Comparison of ENCODE assay signal across 8 cellular contexts in genomic region chr1:151146072-151146415, GRCh38. TPM values are rescaled to one million over a fixed set of nuclear protein-coding genes. Genes with fewer than 3 reads are reported as not detected.
DNase-seq lines count a peak whose midpoint lies in the region; ATAC-seq and TF ChIP-seq lines count a peak whose summit lies in the region.
"Had no signal": no experiment of that assay in that cellular context is flagged by ENCODE, and none has a peak within 500 bp of the region (broad histone marks: within the 10 kb centered on the region; RNA-seq: fewer than 3 reads in every experiment).

No MANE protein-coding gene starts in this region.

- H3K4me1 ChIP-seq in SJSA1 (replicated peaks) (peaks cover 16% of the 10 kb centered on the region), trophoblast cell (ENCODE audit: control insufficient read depth in 1 of 2, insufficient read depth in 2 of 2, low read length in 2 of 2) (peaks cover 8 to 15% of the 10 kb centered on the region in 2 experiments)

- H3K4me2 ChIP-seq in trophoblast cell (ENCODE audit: low read length) = peak overlapping the region; percentile 92

- no peaks in the 10 kb centered on the region for H3K9me3 ChIP-seq in SJSA1 (replicated peaks)
- no peaks in the 10 kb centered on the region for H3K9me3 ChIP-seq in trophoblast cell (ENCODE audit: insufficient read depth, low read depth, low read length)

- H2BK5ac ChIP-seq in trophoblast cell (ENCODE audit: low read depth, low read length, poor library complexity) = no peak overlapping the region

- H3K27me3 ChIP-seq in SJSA1 (replicated peaks) = no peaks in the 10 kb centered on the region
- peaks cover 16% of the 10 kb centered on the region for H3K27me3 ChIP-seq in trophoblast cell (ENCODE audit: insufficient read depth, low read length)

- H3K9ac ChIP-seq in trophoblast cell (ENCODE audit: low read length) = peak overlapping the region; percentile 52

- peaks cover 2% of the 10 kb centered on the region for H3K79me1 ChIP-seq in trophoblast cell (ENCODE audit: low read length)

- no peaks in the 10 kb centered on the region for H3K36me3 ChIP-seq in SJSA1
- no peaks in the 10 kb centered on the region for H3K36me3 ChIP-seq in trophoblast cell (ENCODE audit: control insufficient read depth in 1 of 2, insufficient read depth in 2 of 2, low read length in 2 of 2)

- no peak overlapping the region for H3K4ac ChIP-seq in trophoblast cell (ENCODE audit: low read depth, low read length)

- H3K4me3 ChIP-seq in SJSA1 (peak overlapping the region; percentile 45), fibroblast of mammary gland (ENCODE audit: control insufficient read depth, low read depth, low read length) (peak overlapping the region; percentile 66), trophoblast cell (ENCODE audit: low read depth, low read length) (peak overlapping the region; percentile 82)

- TF ChIP-seq CTCF in fibroblast of mammary gland (conservative IDR thresholded peaks at IDR 0.05; ENCODE audit: control insufficient read depth, insufficient read depth, low read depth, low read length) = no peak

- DNase-seq in SJSA1 (ENCODE audit: low read depth in 1 of 2, low spot score in 2 of 2) = no peak
- DNase-seq in fibroblast of mammary gland (ENCODE audit: low read depth) = no peak
- DNase-seq in trophoblast cell = no peak
- no peak for DNase-seq in SHP77 treated with DMSO at 0.1 percent for 48 hours (lab: John Stamatoyannopoulos, UW)

- H2AK5ac ChIP-seq in trophoblast cell (ENCODE audit: low read length) = no peak overlapping the region

- H4K91ac ChIP-seq in trophoblast cell (ENCODE audit: low read depth, low read length) = no peak overlapping the region

- no peak overlapping the region for H3K18ac ChIP-seq in trophoblast cell (ENCODE audit: low read length)

- no peak overlapping the region for H4K8ac ChIP-seq in trophoblast cell (ENCODE audit: low read depth, low read length)

- H2AFZ ChIP-seq in trophoblast cell (ENCODE audit: insufficient read depth, low read length, poor library complexity) = peak overlapping the region; percentile 50

- H2BK12ac ChIP-seq in trophoblast cell (ENCODE audit: low read length) = no peak overlapping the region

- no peak overlapping the region for H2BK120ac ChIP-seq in trophoblast cell (ENCODE audit: insufficient read depth, low read length, poor library complexity)

- H4K12ac ChIP-seq in trophoblast cell (ENCODE audit: low read depth, low read length) = no peak overlapping the region

- ATAC-seq in GM21723 (IDR thresholded peaks at IDR 0.05; ENCODE audit: unreplicated experiment) (peak; percentile 8), HG03520 (IDR thresholded peaks at IDR 0.05; ENCODE audit: unreplicated experiment) (no peak), HG03196 (IDR thresholded peaks at IDR 0.05; ENCODE audit: unreplicated experiment) (no peak)

- no peak overlapping the region for H3K14ac ChIP-seq in trophoblast cell (ENCODE audit: low read length)

- H3K23ac ChIP-seq in trophoblast cell (ENCODE audit: low read length) = no peak overlapping the region

- WGBS in trophoblast cell (ENCODE audit: extremely low coverage, insufficient coverage, insufficient read length) = no CpG with 5 or more reads among the region's 26 CpGs

- H3K27ac ChIP-seq in SJSA1 = no peak overlapping the region
- no peak overlapping the region for H3K27ac ChIP-seq in trophoblast cell (ENCODE audit: low read depth, low read length)

- no peaks in the 10 kb centered on the region for H3K79me2 ChIP-seq in trophoblast cell (ENCODE audit: control insufficient read depth, insufficient read depth, low read length, poor library complexity)

RNA-seq across cellular contexts. Expression of gene SEMA6C, which starts 0.4 kb away (rescaled TPM):
- total RNA-seq in SJSA1 (2014; rRNA removed; shearing (Covaris generic)) = 0.06 and 1.1 TPM in 2 replicates
- polyA plus RNA-seq in trophoblast cell (2013) = 3.0 and 3.1 TPM in 2 replicates

RNA-seq across cellular contexts. Expression of gene TNFAIP8L2, which starts 10.4 kb away (rescaled TPM):
- total RNA-seq in SJSA1 (2014; rRNA removed; shearing (Covaris generic)) = not detected in 2 replicates
- polyA plus RNA-seq in trophoblast cell (2013) = not detected in 2 replicates

RNA-seq across cellular contexts. Expression of gene LYSMD1, which starts 19.7 kb away (rescaled TPM):
- total RNA-seq in SJSA1 (2014; rRNA removed; shearing (Covaris generic)) = 15.8 and 18.3 TPM in 2 replicates
- 5.7 and 6.0 TPM in 2 replicates for polyA plus RNA-seq in trophoblast cell (2013)

RNA-seq across cellular contexts. Expression of gene SCNM1, which starts 19.9 kb away (rescaled TPM):
- total RNA-seq in SJSA1 (2014; rRNA removed; shearing (Covaris generic)) = 52.9 and 62.9 TPM in 2 replicates
- 52.5 and 53.6 TPM in 2 replicates for polyA plus RNA-seq in trophoblast cell (2013)

RNA-seq across cellular contexts. Expression of gene TMOD4, which starts 29.7 kb away (rescaled TPM):
- total RNA-seq in SJSA1 (2014; rRNA removed; shearing (Covaris generic)) = 1.2 TPM in 1 of 2 replicates, not detected in the other
- not detected in 2 replicates for polyA plus RNA-seq in trophoblast cell (2013)
- total RNA-seq: subcutaneous adipose tissue had no signal
